1 cellular context compared by ENCODE assay signal in the genomic region with DNA sequence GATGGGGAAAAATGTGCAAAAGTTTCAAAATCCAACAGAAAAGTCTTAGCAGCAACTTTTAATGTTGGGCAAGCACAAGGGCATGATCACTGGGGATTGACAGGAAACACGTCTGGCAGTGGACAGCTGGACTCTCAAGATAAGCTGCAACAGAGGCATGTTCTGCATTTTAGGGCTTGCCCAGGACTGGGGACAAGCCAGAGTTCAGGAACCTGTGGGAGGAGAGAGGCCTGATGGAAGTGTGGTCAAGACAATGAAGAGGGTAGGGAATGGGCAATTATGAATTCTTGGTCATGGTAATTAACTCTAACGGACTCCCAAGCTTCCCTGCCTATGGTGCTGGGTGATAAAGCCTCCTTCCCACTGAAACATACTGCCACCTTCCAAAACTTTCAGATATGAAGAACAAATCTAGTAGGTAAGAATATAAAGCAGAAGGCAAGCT.
A peak's percentile ranks its signal among the peaks of the same experiment; 100 is the strongest.
TF ChIP-seq lines count a peak whose summit lies in the region.

No MANE protein-coding gene starts in this region.

TF ChIP-seq in K562, 482 proteins besides CTCF, POLR2A, EP300 and RAD21 (continued from another document and continues in another):
- no peak for TF ChIP-seq SRSF3 (IDR thresholded peaks at IDR 0.05; ENCODE audit: insufficient read depth, low read length)
- TF ChIP-seq ZNF76 (CRISPR knock-in tag; IDR thresholded peaks at IDR 0.05; ENCODE audit: borderline replicate concordance) = peak; percentile 50; the same call in 1 of the 2 replicates
- TF ChIP-seq PCBP1 (IDR thresholded peaks at IDR 0.05; ENCODE audit: low read depth, low read length, poor library complexity, severe bottlenecking) = no peak
- peak; percentile 57 for TF ChIP-seq L3MBTL2 (IDR thresholded peaks at IDR 0.05)
- TF ChIP-seq ETS2 (tag; IDR thresholded peaks at IDR 0.05; ENCODE audit: borderline replicate concordance, poor library complexity, severe bottlenecking) = no peak
- peak; percentile 70 for TF ChIP-seq BHLHE40 (IDR thresholded peaks at IDR 0.05; ENCODE audit: low read length)
- TF ChIP-seq SLC30A9 (CRISPR knock-in tag; IDR thresholded peaks at IDR 0.05) = no peak
- TF ChIP-seq HDAC6 (IDR thresholded peaks at IDR 0.05; ENCODE audit: low read depth, low read length) = no peak
- TF ChIP-seq, protein P1, sequence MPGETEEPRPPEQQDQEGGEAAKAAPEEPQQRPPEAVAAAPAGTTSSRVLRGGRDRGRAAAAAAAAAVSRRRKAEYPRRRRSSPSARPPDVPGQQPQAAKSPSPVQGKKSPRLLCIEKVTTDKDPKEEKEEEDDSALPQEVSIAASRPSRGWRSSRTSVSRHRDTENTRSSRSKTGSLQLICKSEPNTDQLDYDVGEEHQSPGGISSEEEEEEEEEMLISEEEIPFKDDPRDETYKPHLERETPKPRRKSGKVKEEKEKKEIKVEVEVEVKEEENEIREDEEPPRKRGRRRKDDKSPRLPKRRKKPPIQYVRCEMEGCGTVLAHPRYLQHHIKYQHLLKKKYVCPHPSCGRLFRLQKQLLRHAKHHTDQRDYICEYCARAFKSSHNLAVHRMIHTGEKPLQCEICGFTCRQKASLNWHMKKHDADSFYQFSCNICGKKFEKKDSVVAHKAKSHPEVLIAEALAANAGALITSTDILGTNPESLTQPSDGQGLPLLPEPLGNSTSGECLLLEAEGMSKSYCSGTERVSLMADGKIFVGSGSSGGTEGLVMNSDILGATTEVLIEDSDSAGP (CRISPR knock-in tag; IDR thresholded peaks at IDR 0.05) = no peak
- TF ChIP-seq DNMT1 (IDR thresholded peaks at IDR 0.05) = no peak
- TF ChIP-seq LEF1 (IDR thresholded peaks at IDR 0.05) = peak; percentile 95
- TF ChIP-seq, protein P2, sequence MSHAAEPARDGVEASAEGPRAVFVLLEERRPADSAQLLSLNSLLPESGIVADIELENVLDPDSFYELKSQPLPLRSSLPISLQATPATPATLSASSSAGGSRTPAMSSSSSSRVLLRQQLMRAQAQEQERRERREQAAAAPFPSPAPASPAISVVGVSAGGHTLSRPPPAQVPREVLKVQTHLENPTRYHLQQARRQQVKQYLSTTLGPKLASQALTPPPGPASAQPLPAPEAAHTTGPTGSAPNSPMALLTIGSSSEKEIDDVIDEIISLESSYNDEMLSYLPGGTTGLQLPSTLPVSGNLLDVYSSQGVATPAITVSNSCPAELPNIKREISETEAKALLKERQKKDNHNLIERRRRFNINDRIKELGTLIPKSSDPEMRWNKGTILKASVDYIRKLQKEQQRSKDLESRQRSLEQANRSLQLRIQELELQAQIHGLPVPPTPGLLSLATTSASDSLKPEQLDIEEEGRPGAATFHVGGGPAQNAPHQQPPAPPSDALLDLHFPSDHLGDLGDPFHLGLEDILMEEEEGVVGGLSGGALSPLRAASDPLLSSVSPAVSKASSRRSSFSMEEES (CRISPR knock-in tag; IDR thresholded peaks at IDR 0.05) = no peak
- TF ChIP-seq TEAD2 (tag; IDR thresholded peaks at IDR 0.05) = no peak
- TF ChIP-seq HNRNPK (IDR thresholded peaks at IDR 0.05; ENCODE audit: low read depth, low read length, poor library complexity, severe bottlenecking) = no peak
- no peak for TF ChIP-seq PHTF2 (CRISPR knock-in tag; IDR thresholded peaks at IDR 0.05)
- 0 out of 2 replicates have a peak, but pooled peaks have one; percentile 27 for TF ChIP-seq EP400 (IDR thresholded peaks at IDR 0.05)
- 0 out of 2 replicates have a peak, but pooled peaks have one; percentile 27 for TF ChIP-seq CBFB (CRISPR knock-in tag; IDR thresholded peaks at IDR 0.05)
- TF ChIP-seq ESRRB (CRISPR knock-in tag; IDR thresholded peaks at IDR 0.05; ENCODE audit: borderline replicate concordance) = no peak
- TF ChIP-seq, protein P3, sequence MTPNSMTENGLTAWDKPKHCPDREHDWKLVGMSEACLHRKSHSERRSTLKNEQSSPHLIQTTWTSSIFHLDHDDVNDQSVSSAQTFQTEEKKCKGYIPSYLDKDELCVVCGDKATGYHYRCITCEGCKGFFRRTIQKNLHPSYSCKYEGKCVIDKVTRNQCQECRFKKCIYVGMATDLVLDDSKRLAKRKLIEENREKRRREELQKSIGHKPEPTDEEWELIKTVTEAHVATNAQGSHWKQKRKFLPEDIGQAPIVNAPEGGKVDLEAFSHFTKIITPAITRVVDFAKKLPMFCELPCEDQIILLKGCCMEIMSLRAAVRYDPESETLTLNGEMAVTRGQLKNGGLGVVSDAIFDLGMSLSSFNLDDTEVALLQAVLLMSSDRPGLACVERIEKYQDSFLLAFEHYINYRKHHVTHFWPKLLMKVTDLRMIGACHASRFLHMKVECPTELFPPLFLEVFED (CRISPR knock-in tag; conservative IDR thresholded peaks at IDR 0.05) = 0 out of 2 replicates have a peak, but pooled peaks have one; percentile 61
- peak; percentile 86 for TF ChIP-seq EHMT2 (IDR thresholded peaks at IDR 0.05)
- no peak for TF ChIP-seq MED1 (CRISPR knock-in tag; IDR thresholded peaks at IDR 0.05; ENCODE audit: borderline replicate concordance)
- TF ChIP-seq EWSR1 (IDR thresholded peaks at IDR 0.05; ENCODE audit: borderline replicate concordance, low read depth, partially characterized antibody) = no peak
- TF ChIP-seq PPARD (CRISPR knock-in tag; IDR thresholded peaks at IDR 0.05) = no peak
- TF ChIP-seq, protein P4, sequence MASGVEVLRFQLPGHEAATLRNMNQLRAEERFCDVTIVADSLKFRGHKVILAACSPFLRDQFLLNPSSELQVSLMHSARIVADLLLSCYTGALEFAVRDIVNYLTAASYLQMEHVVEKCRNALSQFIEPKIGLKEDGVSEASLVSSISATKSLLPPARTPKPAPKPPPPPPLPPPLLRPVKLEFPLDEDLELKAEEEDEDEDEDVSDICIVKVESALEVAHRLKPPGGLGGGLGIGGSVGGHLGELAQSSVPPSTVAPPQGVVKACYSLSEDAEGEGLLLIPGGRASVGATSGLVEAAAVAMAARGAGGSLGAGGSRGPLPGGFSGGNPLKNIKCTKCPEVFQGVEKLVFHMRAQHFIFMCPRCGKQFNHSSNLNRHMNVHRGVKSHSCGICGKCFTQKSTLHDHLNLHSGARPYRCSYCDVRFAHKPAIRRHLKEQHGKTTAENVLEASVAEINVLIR (CRISPR knock-in tag; IDR thresholded peaks at IDR 0.05) = 0 out of 2 replicates have a peak, but pooled peaks have one; percentile 6
- TF ChIP-seq CEBPB (tag; IDR thresholded peaks at IDR 0.05) = peak; percentile 91
- peak; percentile 41 for TF ChIP-seq RBM39 (optimal IDR thresholded peaks at IDR 0.05; ENCODE audit: low read depth, low read length)
- TF ChIP-seq ATF1 (CRISPR knock-in tag; IDR thresholded peaks at IDR 0.05) = no peak
- TF ChIP-seq ATF1 (tag; IDR thresholded peaks at IDR 0.05) = peak; percentile 75
- TF ChIP-seq, protein P5, sequence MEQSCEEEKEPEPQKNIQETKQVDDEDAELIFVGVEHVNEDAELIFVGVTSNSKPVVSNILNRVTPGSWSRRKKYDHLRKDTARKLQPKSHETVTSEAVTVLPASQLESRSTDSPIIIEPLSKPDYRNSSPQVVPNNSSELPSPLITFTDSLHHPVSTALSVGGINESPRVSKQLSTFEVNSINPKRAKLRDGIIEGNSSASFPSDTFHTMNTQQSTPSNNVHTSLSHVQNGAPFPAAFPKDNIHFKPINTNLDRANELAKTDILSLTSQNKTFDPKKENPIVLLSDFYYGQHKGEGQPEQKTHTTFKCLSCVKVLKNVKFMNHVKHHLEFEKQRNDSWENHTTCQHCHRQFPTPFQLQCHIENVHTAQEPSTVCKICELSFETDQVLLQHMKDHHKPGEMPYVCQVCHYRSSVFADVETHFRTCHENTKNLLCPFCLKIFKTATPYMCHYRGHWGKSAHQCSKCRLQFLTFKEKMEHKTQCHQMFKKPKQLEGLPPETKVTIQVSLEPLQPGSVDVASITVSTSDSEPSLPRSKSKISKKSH (CRISPR knock-in tag; IDR thresholded peaks at IDR 0.05) = no peak
- TF ChIP-seq ETV5 (CRISPR knock-in tag; IDR thresholded peaks at IDR 0.05; ENCODE audit: low read depth) = peak; percentile 91
- no peak for TF ChIP-seq RBBP5 (IDR thresholded peaks at IDR 0.05; ENCODE audit: borderline replicate concordance, insufficient read depth, low read length, poor library complexity, severe bottlenecking)
- TF ChIP-seq, protein P6, sequence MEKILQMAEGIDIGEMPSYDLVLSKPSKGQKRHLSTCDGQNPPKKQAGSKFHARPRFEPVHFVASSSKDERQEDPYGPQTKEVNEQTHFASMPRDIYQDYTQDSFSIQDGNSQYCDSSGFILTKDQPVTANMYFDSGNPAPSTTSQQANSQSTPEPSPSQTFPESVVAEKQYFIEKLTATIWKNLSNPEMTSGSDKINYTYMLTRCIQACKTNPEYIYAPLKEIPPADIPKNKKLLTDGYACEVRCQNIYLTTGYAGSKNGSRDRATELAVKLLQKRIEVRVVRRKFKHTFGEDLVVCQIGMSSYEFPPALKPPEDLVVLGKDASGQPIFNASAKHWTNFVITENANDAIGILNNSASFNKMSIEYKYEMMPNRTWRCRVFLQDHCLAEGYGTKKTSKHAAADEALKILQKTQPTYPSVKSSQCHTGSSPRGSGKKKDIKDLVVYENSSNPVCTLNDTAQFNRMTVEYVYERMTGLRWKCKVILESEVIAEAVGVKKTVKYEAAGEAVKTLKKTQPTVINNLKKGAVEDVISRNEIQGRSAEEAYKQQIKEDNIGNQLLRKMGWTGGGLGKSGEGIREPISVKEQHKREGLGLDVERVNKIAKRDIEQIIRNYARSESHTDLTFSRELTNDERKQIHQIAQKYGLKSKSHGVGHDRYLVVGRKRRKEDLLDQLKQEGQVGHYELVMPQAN (IDR thresholded peaks at IDR 0.05; ENCODE audit: borderline replicate concordance) = no peak
- no peak for TF ChIP-seq ZFP1 (CRISPR knock-in tag; IDR thresholded peaks at IDR 0.05)
- TF ChIP-seq ZNF197 (CRISPR knock-in tag; IDR thresholded peaks at IDR 0.05; ENCODE audit: low read depth) = no peak
- TF ChIP-seq, protein P7, sequence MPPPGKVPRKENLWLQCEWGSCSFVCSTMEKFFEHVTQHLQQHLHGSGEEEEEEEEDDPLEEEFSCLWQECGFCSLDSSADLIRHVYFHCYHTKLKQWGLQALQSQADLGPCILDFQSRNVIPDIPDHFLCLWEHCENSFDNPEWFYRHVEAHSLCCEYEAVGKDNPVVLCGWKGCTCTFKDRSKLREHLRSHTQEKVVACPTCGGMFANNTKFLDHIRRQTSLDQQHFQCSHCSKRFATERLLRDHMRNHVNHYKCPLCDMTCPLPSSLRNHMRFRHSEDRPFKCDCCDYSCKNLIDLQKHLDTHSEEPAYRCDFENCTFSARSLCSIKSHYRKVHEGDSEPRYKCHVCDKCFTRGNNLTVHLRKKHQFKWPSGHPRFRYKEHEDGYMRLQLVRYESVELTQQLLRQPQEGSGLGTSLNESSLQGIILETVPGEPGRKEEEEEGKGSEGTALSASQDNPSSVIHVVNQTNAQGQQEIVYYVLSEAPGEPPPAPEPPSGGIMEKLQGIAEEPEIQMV (tag; conservative IDR thresholded peaks at IDR 0.05; ENCODE audit: low read depth) = no peak
- TF ChIP-seq BRCA1 (IDR thresholded peaks at IDR 0.05) = no peak
- no peak for TF ChIP-seq BRCA1 (CRISPR knock-in tag; IDR thresholded peaks at IDR 0.05)
- TF ChIP-seq SMARCA5 (IDR thresholded peaks at IDR 0.05) = no peak
- TF ChIP-seq ZNF143 (CRISPR knock-in tag; IDR thresholded peaks at IDR 0.05) = no peak
- TF ChIP-seq NFXL1 (CRISPR knock-in tag; IDR thresholded peaks at IDR 0.05) = no peak
- TF ChIP-seq GATA2 (CRISPR knock-in tag; IDR thresholded peaks at IDR 0.05) = peak; percentile 90
- TF ChIP-seq FOXP1 (CRISPR knock-in tag; IDR thresholded peaks at IDR 0.05) = no peak
- TF ChIP-seq, protein P8, sequence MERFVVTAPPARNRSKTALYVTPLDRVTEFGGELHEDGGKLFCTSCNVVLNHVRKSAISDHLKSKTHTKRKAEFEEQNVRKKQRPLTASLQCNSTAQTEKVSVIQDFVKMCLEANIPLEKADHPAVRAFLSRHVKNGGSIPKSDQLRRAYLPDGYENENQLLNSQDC (CRISPR knock-in tag; IDR thresholded peaks at IDR 0.05) = no peak
- TF ChIP-seq CHCHD3 (CRISPR knock-in tag; IDR thresholded peaks at IDR 0.05) = no peak
- no peak for TF ChIP-seq BDP1 (IDR thresholded peaks at IDR 0.05; ENCODE audit: insufficient read depth, insufficient read length)
- TF ChIP-seq BRD4 (IDR thresholded peaks at IDR 0.05) = no peak
- TF ChIP-seq, protein P9, sequence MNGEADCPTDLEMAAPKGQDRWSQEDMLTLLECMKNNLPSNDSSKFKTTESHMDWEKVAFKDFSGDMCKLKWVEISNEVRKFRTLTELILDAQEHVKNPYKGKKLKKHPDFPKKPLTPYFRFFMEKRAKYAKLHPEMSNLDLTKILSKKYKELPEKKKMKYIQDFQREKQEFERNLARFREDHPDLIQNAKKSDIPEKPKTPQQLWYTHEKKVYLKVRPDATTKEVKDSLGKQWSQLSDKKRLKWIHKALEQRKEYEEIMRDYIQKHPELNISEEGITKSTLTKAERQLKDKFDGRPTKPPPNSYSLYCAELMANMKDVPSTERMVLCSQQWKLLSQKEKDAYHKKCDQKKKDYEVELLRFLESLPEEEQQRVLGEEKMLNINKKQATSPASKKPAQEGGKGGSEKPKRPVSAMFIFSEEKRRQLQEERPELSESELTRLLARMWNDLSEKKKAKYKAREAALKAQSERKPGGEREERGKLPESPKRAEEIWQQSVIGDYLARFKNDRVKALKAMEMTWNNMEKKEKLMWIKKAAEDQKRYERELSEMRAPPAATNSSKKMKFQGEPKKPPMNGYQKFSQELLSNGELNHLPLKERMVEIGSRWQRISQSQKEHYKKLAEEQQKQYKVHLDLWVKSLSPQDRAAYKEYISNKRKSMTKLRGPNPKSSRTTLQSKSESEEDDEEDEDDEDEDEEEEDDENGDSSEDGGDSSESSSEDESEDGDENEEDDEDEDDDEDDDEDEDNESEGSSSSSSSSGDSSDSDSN (IDR thresholded peaks at IDR 0.05; ENCODE audit: borderline replicate concordance in 1 of 2, low read depth in 2 of 2, low read length in 2 of 2) = peak in 1 of 2 experiments; percentile 57; a peak in 1 of 4 replicates
- TF ChIP-seq PTBP1 (IDR thresholded peaks at IDR 0.05; ENCODE audit: low read depth, low read length) = no peak
- TF ChIP-seq FUS (optimal IDR thresholded peaks at IDR 0.05; ENCODE audit: low read depth, low read length) = no peak
- TF ChIP-seq, protein P10, sequence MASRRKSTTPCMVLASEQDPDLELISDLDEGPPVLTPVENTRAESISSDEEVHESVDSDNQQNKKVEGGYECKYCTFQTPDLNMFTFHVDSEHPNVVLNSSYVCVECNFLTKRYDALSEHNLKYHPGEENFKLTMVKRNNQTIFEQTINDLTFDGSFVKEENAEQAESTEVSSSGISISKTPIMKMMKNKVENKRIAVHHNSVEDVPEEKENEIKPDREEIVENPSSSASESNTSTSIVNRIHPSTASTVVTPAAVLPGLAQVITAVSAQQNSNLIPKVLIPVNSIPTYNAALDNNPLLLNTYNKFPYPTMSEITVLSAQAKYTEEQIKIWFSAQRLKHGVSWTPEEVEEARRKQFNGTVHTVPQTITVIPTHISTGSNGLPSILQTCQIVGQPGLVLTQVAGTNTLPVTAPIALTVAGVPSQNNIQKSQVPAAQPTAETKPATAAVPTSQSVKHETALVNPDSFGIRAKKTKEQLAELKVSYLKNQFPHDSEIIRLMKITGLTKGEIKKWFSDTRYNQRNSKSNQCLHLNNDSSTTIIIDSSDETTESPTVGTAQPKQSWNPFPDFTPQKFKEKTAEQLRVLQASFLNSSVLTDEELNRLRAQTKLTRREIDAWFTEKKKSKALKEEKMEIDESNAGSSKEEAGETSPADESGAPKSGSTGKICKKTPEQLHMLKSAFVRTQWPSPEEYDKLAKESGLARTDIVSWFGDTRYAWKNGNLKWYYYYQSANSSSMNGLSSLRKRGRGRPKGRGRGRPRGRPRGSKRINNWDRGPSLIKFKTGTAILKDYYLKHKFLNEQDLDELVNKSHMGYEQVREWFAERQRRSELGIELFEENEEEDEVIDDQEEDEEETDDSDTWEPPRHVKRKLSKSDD (conservative IDR thresholded peaks at IDR 0.05; ENCODE audit: low read length) = no peak
- TF ChIP-seq DIDO1 (tag; IDR thresholded peaks at IDR 0.05; ENCODE audit: low read depth) = no peak
- TF ChIP-seq CHD2 (IDR thresholded peaks at IDR 0.05; ENCODE audit: low read depth, low read length) = no peak
- TF ChIP-seq DACH1 (IDR thresholded peaks at IDR 0.05; ENCODE audit: partially characterized antibody) = peak; percentile 72
